ENCODE assay signal across 25 cellular contexts in genomic region chr1:76948846-76949245, GRCh38.
"Had no signal": no experiment of that assay in that cellular context is flagged by ENCODE, and none has a peak within 500 bp of the region (broad histone marks: within the 10 kb centered on the region; RNA-seq: fewer than 3 reads in every experiment).

No MANE protein-coding gene starts in this region.

- H3K27ac Mint-ChIP-seq: activated CD4-positive, alpha-beta T cell treated with anti-CD3 and anti-CD28 coated beads, Interleukin-2, amount 10 ng/mL, durations not matched to agents 7 days and 5 days; activated naive CD8-positive, alpha-beta T cell; activated T-cell treated with anti-CD3 and anti-CD28 coated beads, Interleukin-2, amount 50 U/mL, for 72 hours; memory B cell; naive thymus-derived CD8-positive, alpha-beta T cell; type B pancreatic cell had no signal

- H3K9me3 ChIP-seq: body of pancreas, gastroesophageal sphincter, left ventricle myocardium inferior, mucosa of descending colon, neutrophil, right atrium auricular region, suprapubic skin had no signal

- ATAC-seq: gastroesophageal sphincter, mucosa of descending colon had no signal

- FAIRE-seq: TTC549 had no signal

- H3K36me3 Mint-ChIP-seq: activated naive CD8-positive, alpha-beta T cell; memory B cell; naive thymus-derived CD8-positive, alpha-beta T cell; type B pancreatic cell had no signal

- H3K4me3 ChIP-seq: body of pancreas, gastroesophageal sphincter, left ventricle myocardium inferior, mucosa of descending colon, right atrium auricular region, suprapubic skin had no signal

- H3K27me3 Mint-ChIP-seq: activated CD4-positive, alpha-beta T cell treated with anti-CD3 and anti-CD28 coated beads, Interleukin-2, amount 10 ng/mL, durations not matched to agents 7 days and 5 days; memory B cell; naive thymus-derived CD8-positive, alpha-beta T cell; type B pancreatic cell had no signal

- H3K4me3 Mint-ChIP-seq: activated CD4-positive, alpha-beta T cell treated with anti-CD3 and anti-CD28 coated beads, Interleukin-2, amount 10 ng/mL, durations not matched to agents 7 days and 5 days; activated naive CD8-positive, alpha-beta T cell; activated T-cell treated with anti-CD3 and anti-CD28 coated beads, Interleukin-2, amount 50 U/mL, for 72 hours; memory B cell; naive thymus-derived CD8-positive, alpha-beta T cell; type B pancreatic cell had no signal

- H3K9me3 Mint-ChIP-seq: activated CD4-positive, alpha-beta T cell treated with anti-CD3 and anti-CD28 coated beads, Interleukin-2, amount 10 ng/mL, durations not matched to agents 7 days and 5 days; activated T-cell treated with anti-CD3 and anti-CD28 coated beads, Interleukin-2, amount 50 U/mL, for 72 hours; memory B cell; naive thymus-derived CD8-positive, alpha-beta T cell; type B pancreatic cell had no signal

- H3K4me1 Mint-ChIP-seq: activated CD4-positive, alpha-beta T cell treated with anti-CD3 and anti-CD28 coated beads, Interleukin-2, amount 10 ng/mL, durations not matched to agents 7 days and 5 days; memory B cell; naive thymus-derived CD8-positive, alpha-beta T cell had no signal

- H3K36me3 ChIP-seq: gastroesophageal sphincter, left ventricle myocardium inferior, neutrophil, right atrium auricular region, suprapubic skin had no signal

- H3K27me3 ChIP-seq: body of pancreas, gastroesophageal sphincter, neutrophil, right atrium auricular region, suprapubic skin had no signal

- DNase-seq: activated CD4-positive, alpha-beta T cell treated with anti-CD3 and anti-CD28 coated beads, Interleukin-2, amount 10 ng/mL, durations not matched to agents 7 days and 5 days; activated CD4-positive, CD25-positive, alpha-beta regulatory T cell; activated CD8-positive, alpha-beta memory T cell treated with anti-CD3 and anti-CD28 coated beads, Interleukin-2, amount 50 U/mL, for 48 hours; activated gamma-delta T cell treated with Interleukin-2 at 50 U/mL for 16 hours; activated T-cell treated with anti-CD3 and anti-CD28 coated beads, Interleukin-2, amount 50 U/mL, for 72 hours; amygdala; body of pancreas; central memory CD4-positive, alpha-beta T cell; cortex of kidney; effector CD8-positive, alpha-beta T cell; left ventricle myocardium inferior; mucosa of descending colon; naive thymus-derived CD8-positive, alpha-beta T cell; posterior cingulate gyrus; stimulated activated CD4-positive, alpha-beta T cell treated with anti-CD3 and anti-CD28 coated beads, Interleukin-15, amount 100 ng/mL, for 24 hours; stimulated activated CD4-positive, alpha-beta T cell treated with anti-CD3 and anti-CD28 coated beads, Interleukin-4, amount 100 ng/mL, for 1 hour; stimulated activated naive CD4-positive, alpha-beta T cell treated with Interleukin-2 at 50 U/mL for 16 hours had no signal

- H3K27ac ChIP-seq: body of pancreas, gastroesophageal sphincter, left ventricle myocardium inferior, neutrophil, right atrium auricular region, suprapubic skin had no signal

- H3K4me1 ChIP-seq: body of pancreas, gastroesophageal sphincter, left ventricle myocardium inferior, right atrium auricular region, suprapubic skin had no signal
